1 cellular context compared by ENCODE assay signal in genomic region chr16:11075163-11075562, GRCh38.
TF ChIP-seq lines count a peak whose summit lies in the region.

No MANE protein-coding gene starts in this region.

TF ChIP-seq in IMR-90, 13 proteins besides CTCF, POLR2A, EP300 and RAD21:
- TF ChIP-seq RFX5 (IDR thresholded peaks at IDR 0.05; ENCODE audit: low read depth, low read length) (no peak), USF2 (IDR thresholded peaks at IDR 0.05; ENCODE audit: low read depth, low read length) (no peak), CHD1 (IDR thresholded peaks at IDR 0.05; ENCODE audit: low read depth, low read length) (no peak), BHLHE40 (IDR thresholded peaks at IDR 0.05; ENCODE audit: low read depth, low read length) (no peak), SMC3 (IDR thresholded peaks at IDR 0.05; ENCODE audit: low read depth, low read length) (no peak), MAZ (IDR thresholded peaks at IDR 0.05; ENCODE audit: borderline replicate concordance, low read depth, low read length) (no peak), CEBPB (IDR thresholded peaks at IDR 0.05; ENCODE audit: low read depth, low read length) (no peak), MAFK (IDR thresholded peaks at IDR 0.05; ENCODE audit: low read depth, low read length) (no peak), NFE2L2 (IDR thresholded peaks at IDR 0.05; ENCODE audit: low read depth, low read length) (no peak), FOS (IDR thresholded peaks at IDR 0.05; ENCODE audit: low read depth, low read length) (no peak), RCOR1 (IDR thresholded peaks at IDR 0.05; ENCODE audit: insufficient replicate concordance, low read length) (no peak), MXI1 (IDR thresholded peaks at IDR 0.05; ENCODE audit: borderline replicate concordance, low read depth, low read length) (no peak)
- TF ChIP-seq, protein P1, sequence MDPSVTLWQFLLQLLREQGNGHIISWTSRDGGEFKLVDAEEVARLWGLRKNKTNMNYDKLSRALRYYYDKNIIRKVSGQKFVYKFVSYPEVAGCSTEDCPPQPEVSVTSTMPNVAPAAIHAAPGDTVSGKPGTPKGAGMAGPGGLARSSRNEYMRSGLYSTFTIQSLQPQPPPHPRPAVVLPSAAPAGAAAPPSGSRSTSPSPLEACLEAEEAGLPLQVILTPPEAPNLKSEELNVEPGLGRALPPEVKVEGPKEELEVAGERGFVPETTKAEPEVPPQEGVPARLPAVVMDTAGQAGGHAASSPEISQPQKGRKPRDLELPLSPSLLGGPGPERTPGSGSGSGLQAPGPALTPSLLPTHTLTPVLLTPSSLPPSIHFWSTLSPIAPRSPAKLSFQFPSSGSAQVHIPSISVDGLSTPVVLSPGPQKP (IDR thresholded peaks at IDR 0.05; ENCODE audit: borderline replicate concordance, low read depth, low read length): no peak
